In genomic region chr9:126126807-126127206, GRCh38 we compare ENCODE assay signal across 19 cellular contexts.
A peak's percentile ranks its signal among the peaks of the same experiment; 100 is the strongest.
DNase-seq lines count a peak whose midpoint lies in the region; ATAC-seq and TF ChIP-seq lines count a peak whose summit lies in the region.
"Had no signal": no experiment of that assay in that cellular context is flagged by ENCODE, and none has a peak within 500 bp of the region (broad histone marks: within the 10 kb centered on the region; RNA-seq: fewer than 3 reads in every experiment).

No MANE protein-coding gene starts in this region.

- H3K36me3 ChIP-seq in Caco-2 (ENCODE audit: control insufficient read depth, insufficient read depth, low read length) = no peaks in the 10 kb centered on the region
- H3K36me3 ChIP-seq in H7 (replicated peaks; ENCODE audit: control insufficient read depth, insufficient read depth, low read length) = no peaks in the 10 kb centered on the region
- H3K36me3 ChIP-seq in smooth muscle cell (ENCODE audit: low read depth) = no peaks in the 10 kb centered on the region

- 89% methylated on average over 5 of the region's 5 CpGs for WGBS in smooth muscle cell (ENCODE audit: low lambda C conversion rate)

- H3K27me3 Mint-ChIP-seq in Caco-2 (ENCODE audit: insufficient read depth, unreplicated experiment) = no peaks in the 10 kb centered on the region

- no peak overlapping the region for H3K4me3 Mint-ChIP-seq in Caco-2 (ENCODE audit: unreplicated experiment)
- H3K4me3 Mint-ChIP-seq: CD14-positive monocyte, IgD-negative memory B cell had no signal

- H2AFZ ChIP-seq in smooth muscle cell (ENCODE audit: low read depth) = no peak overlapping the region

- H3K79me2 ChIP-seq in smooth muscle cell (ENCODE audit: low read depth) = no peaks in the 10 kb centered on the region

- no peak overlapping the region for H3K27ac ChIP-seq in smooth muscle cell (ENCODE audit: low read depth)

- no peak for ATAC-seq in sciatic nerve
- ATAC-seq in HG02571 (IDR thresholded peaks at IDR 0.05; ENCODE audit: unreplicated experiment) = no peak

- POLR2A ChIA-PET in Caco-2 (lab: Charles Lee) = no interaction called here

- no peaks in the 10 kb centered on the region for H3K36me3 Mint-ChIP-seq in Caco-2 (ENCODE audit: insufficient read depth, unreplicated experiment)
- H3K36me3 Mint-ChIP-seq: CD14-positive monocyte had no signal

- 0 out of 2 replicates have a peak, but pooled peaks cover 3% of the 10 kb centered on the region for H3K9me3 ChIP-seq in Caco-2
- H3K9me3 ChIP-seq in smooth muscle cell (replicated peaks; ENCODE audit: low read depth) = no peaks in the 10 kb centered on the region

- no peaks in the 10 kb centered on the region for H3F3A ChIP-seq in smooth muscle cell (ENCODE audit: low read depth)

- no peak overlapping the region for H3K4me2 ChIP-seq in smooth muscle cell

- H4K20me1 ChIP-seq in smooth muscle cell (ENCODE audit: low read depth) = no peaks in the 10 kb centered on the region

- peaks cover 27% of the 10 kb centered on the region for H3K4me1 Mint-ChIP-seq in Caco-2 (ENCODE audit: low read depth, unreplicated experiment)
- H3K4me1 Mint-ChIP-seq: CD14-positive monocyte had no signal

- no peak overlapping the region for H3K4me3 ChIP-seq in Caco-2 (ENCODE audit: low read depth, low read length)
- H3K4me3 ChIP-seq in H7 (ENCODE audit: insufficient read depth, low read depth, low read length) = no peak overlapping the region
- H3K4me3 ChIP-seq in smooth muscle cell = no peak overlapping the region

- no TSS peak for BruUV-seq in Caco-2 (replicated peaks; lab: Mats Ljungman, UMichigan)

- H3K27ac Mint-ChIP-seq in Caco-2 (ENCODE audit: unreplicated experiment) = peak overlapping the region; percentile 18
- H3K27ac Mint-ChIP-seq: CD14-positive monocyte had no signal

- intact Hi-C loops in Caco-2 (cut with micrococcal nuclease; ENCODE audit: unreplicated experiment) (no loop called here), sciatic nerve (cut with DNase I) (no loop called here)

- H3K9me3 Mint-ChIP-seq in Caco-2 (ENCODE audit: unreplicated experiment) = peaks cover under 1% of the 10 kb centered on the region

- H3K4me1 ChIP-seq in Caco-2 (peaks cover 41% of the 10 kb centered on the region), smooth muscle cell (ENCODE audit: low read depth) (no peaks in the 10 kb centered on the region)

- H3K27me3 ChIP-seq in Caco-2 (replicated peaks; ENCODE audit: control insufficient read depth, insufficient read depth, low read length) (no peaks in the 10 kb centered on the region), H7 (ENCODE audit: control insufficient read depth, insufficient read depth, low read length) (no peaks in the 10 kb centered on the region; the same call in 1 of the 2 replicates), smooth muscle cell (ENCODE audit: low read depth) (peaks cover 62% of the 10 kb centered on the region)

- DNase-seq in Caco-2 (no peak), H7 (peak; percentile 17), iPS-NIHi7 (ENCODE audit: extremely low spot score) (peak; percentile 1), sciatic nerve (ENCODE audit: low spot score) (peak; percentile 27), NCI-H1436 treated with DMSO at 0.1 percent for 48 hours (lab: John Stamatoyannopoulos, UW) (no peak), smooth muscle cell (lab: John Stamatoyannopoulos, UW; ENCODE audit: unreplicated experiment) (no peak)
- DNase-seq: DMS153, EL, MV-4-11, NCI-H1417, NCI-H2029 treated with DMSO at 0.1 percent for 48 hours, NCI-H2171 treated with DMSO at 0.1 percent for 48 hours, NCI-H446 treated with DMSO at 0.1 percent for 48 hours, OCI-M1, RPMI8226, SIG-M5 had no signal

- no peak for TF ChIP-seq CTCF in Caco-2 (IDR thresholded peaks at IDR 0.05; ENCODE audit: insufficient read depth in 1 of 2, low read depth in 1 of 2, low read length in 1 of 2, severe bottlenecking in 1 of 2, unreplicated experiment in 1 of 2)
- no peak for TF ChIP-seq CTCF in smooth muscle cell (IDR thresholded peaks at IDR 0.05; ENCODE audit: borderline replicate concordance, insufficient read depth, poor library complexity, severe bottlenecking)

- CTCF ChIA-PET in Caco-2 (lab: Charles Lee) = interaction anchor here (1.2 kb wide), 1 partner anchor 20 kb away, joined by 6 read pairs; no protein-coding TSS in a partner anchor

- no peak overlapping the region for H3K9ac ChIP-seq in smooth muscle cell (ENCODE audit: low read depth)

Comparison
In these comparisons a context has a peak if more than half of its experiments do, and no peak if none do; other contexts are left out.
1. DNase-seq: peak in H7 (single experiment), iPS-NIHi7 (single experiment) and sciatic nerve (single experiment); none in Caco-2 (0 of 2), NCI-H1436 treated with DMSO at 0.1 percent for 48 hours (single experiment) and smooth muscle cell (single experiment).